ENCODE assay signal across 15 cellular contexts in genomic region chr1:188822248-188822647, GRCh38.
DNase-seq lines count a peak whose midpoint lies in the region; ATAC-seq and TF ChIP-seq lines count a peak whose summit lies in the region.
"Had no signal": no experiment of that assay in that cellular context is flagged by ENCODE, and none has a peak within 500 bp of the region (broad histone marks: within the 10 kb centered on the region; RNA-seq: fewer than 3 reads in every experiment).

No MANE protein-coding gene starts in this region.

- peak; percentile 19 for DNase-seq in ELR (ENCODE audit: low read depth)
- peak; percentile 65 for DNase-seq in NCI-H146 (lab: John Stamatoyannopoulos, UW)
- DNase-seq in iPS-NIHi7 (ENCODE audit: extremely low spot score), result peak; percentile 5
- DNase-seq in nucleus accumbens (lab: John Stamatoyannopoulos, UW), result no peak
- DNase-seq in activated naive CD4-positive, alpha-beta T cell (lab: John Stamatoyannopoulos, UW), result no peak
- no peak for DNase-seq in cerebellum (ENCODE audit: low spot score)
- DNase-seq: activated CD4-positive, alpha-beta T cell treated with anti-CD3 and anti-CD28 coated beads for 1 hour; activated naive CD8-positive, alpha-beta T cell treated with anti-CD3 and anti-CD28 coated beads for 36 hours; activated T-cell treated with anti-CD3 and anti-CD28 coated beads for 4 hours; AML-193; H7; Peyer's patch; T-helper 17 cell had no signal

- ATAC-seq in SK-N-SH treated with all-trans-retinoic acid at 6 μM for 48 hours (peak; percentile 90), GM19351 (IDR thresholded peaks at IDR 0.05; ENCODE audit: unreplicated experiment) (no peak)
- ATAC-seq: T-helper 17 cell had no signal

TF ChIP-seq in SK-N-SH treated with all-trans-retinoic acid at 6 μM for 48 hours, 23 proteins besides CTCF, POLR2A, EP300 and RAD21:
- TF ChIP-seq SNAI2 (CRISPR knock-in tag; IDR thresholded peaks at IDR 0.05) (no peak), OSR1 (CRISPR knock-in tag; IDR thresholded peaks at IDR 0.05) (no peak), ZNF565 (CRISPR knock-in tag; conservative IDR thresholded peaks at IDR 0.05; ENCODE audit: low read depth) (no peak), ZNF8 (CRISPR knock-in tag; IDR thresholded peaks at IDR 0.05) (no peak), ESRRG (CRISPR knock-in tag; IDR thresholded peaks at IDR 0.05) (no peak), CSRNP3 (CRISPR knock-in tag; IDR thresholded peaks at IDR 0.05) (no peak), ARNTL (CRISPR knock-in tag; IDR thresholded peaks at IDR 0.05; ENCODE audit: borderline replicate concordance, low read depth) (no peak), ZNF70 (CRISPR knock-in tag; IDR thresholded peaks at IDR 0.05) (no peak), CREB5 (CRISPR knock-in tag; IDR thresholded peaks at IDR 0.05; ENCODE audit: low read depth) (no peak), ZC3H10 (CRISPR knock-in tag; IDR thresholded peaks at IDR 0.05) (no peak), TOX (CRISPR knock-in tag; IDR thresholded peaks at IDR 0.05; ENCODE audit: borderline replicate concordance) (no peak), RARB (CRISPR knock-in tag; IDR thresholded peaks at IDR 0.05) (no peak), POU6F1 (CRISPR knock-in tag; IDR thresholded peaks at IDR 0.05; ENCODE audit: borderline replicate concordance, low read depth) (no peak), GLIS3 (CRISPR knock-in tag; IDR thresholded peaks at IDR 0.05) (no peak)

Comparison
In these comparisons a context has a peak if more than half of its experiments do, and no peak if none do; other contexts are left out.
1. DNase-seq: peak in ELR (single experiment), NCI-H146 (single experiment) and iPS-NIHi7 (single experiment); none in nucleus accumbens (0 of 56), activated naive CD4-positive, alpha-beta T cell (0 of 4) and cerebellum (single experiment).